In the genomic region with DNA sequence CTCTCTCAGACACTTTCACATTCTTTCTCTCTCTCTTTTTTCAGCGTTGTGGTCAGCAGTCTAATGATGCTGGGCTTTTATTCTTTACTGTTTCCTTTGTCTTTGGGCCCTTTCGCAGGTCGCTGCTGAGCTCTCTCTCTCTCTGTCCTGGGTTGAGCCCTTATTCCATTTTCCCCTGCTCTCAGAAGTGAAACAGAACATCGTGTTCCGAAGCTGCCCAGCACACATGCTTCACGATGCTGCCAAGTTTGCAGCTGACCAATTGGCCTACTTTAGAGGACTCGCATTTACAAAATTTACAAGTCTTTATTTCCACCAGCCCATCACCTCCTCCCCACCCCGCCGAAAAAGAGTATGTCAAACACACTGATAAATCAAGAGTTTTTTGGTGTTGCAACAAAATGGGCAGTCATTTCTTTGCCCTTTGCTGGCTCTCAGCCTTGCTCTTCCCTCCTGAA, we compare ENCODE assay signal across 10 cellular contexts. TPM values are rescaled to one million over a fixed set of nuclear protein-coding genes. Genes with fewer than 3 reads are reported as not detected.
DNase-seq lines count a peak whose midpoint lies in the region; ATAC-seq and TF ChIP-seq lines count a peak whose summit lies in the region.
"Had no signal": no experiment of that assay in that cellular context is flagged by ENCODE, and none has a peak within 500 bp of the region (broad histone marks: within the 10 kb centered on the region; RNA-seq: fewer than 3 reads in every experiment).

No MANE protein-coding gene starts in this region.

- no peak for TF ChIP-seq CTCF in astrocyte of the cerebellum (IDR thresholded peaks at IDR 0.05; ENCODE audit: low read depth, low read length, missing control alignments)
- no peak for TF ChIP-seq CTCF in heart right ventricle (IDR thresholded peaks at IDR 0.05)
- TF ChIP-seq CTCF in vagina (IDR thresholded peaks at IDR 0.05) = no peak
- no peak for TF ChIP-seq CTCF in GM10266 (IDR thresholded peaks at IDR 0.05; ENCODE audit: control insufficient read depth, insufficient read depth, low read depth, missing control alignments)
- TF ChIP-seq CTCF in glutamatergic neuron (IDR thresholded peaks at IDR 0.05; ENCODE audit: partially characterized antibody, unreplicated experiment) = no peak

- DNase-seq in astrocyte of the cerebellum (ENCODE audit: low read depth) (peak; percentile 33), heart right ventricle (peak; percentile 42 to 44), occipital lobe (lab: John Stamatoyannopoulos, UW) (peak; percentile 58), vagina (ENCODE audit: extremely low spot score in 2 of 2) (peak in 1 of 2 donors; percentile 98), GM10266 (ENCODE audit: extremely low spot score) (no peak), glutamatergic neuron (no peak)
- DNase-seq: endodermal cell, NCI-H345 had no signal

- peak overlapping the region; percentile 27 to 73 (median 62) for H3K27ac ChIP-seq in heart right ventricle
- peak overlapping the region; percentile 68 for H3K27ac ChIP-seq in vagina
- H3K27ac ChIP-seq: neutrophil had no signal

- WGBS in heart right ventricle, 2 donors = 34 to 38% methylated on average over 9 of the region's 9 CpGs

- H3K36me3 ChIP-seq in heart right ventricle (no peaks in the 10 kb centered on the region), vagina (no peaks in the 10 kb centered on the region)
- H3K36me3 ChIP-seq: neutrophil had no signal

- no peak overlapping the region for H3K4me3 Mint-ChIP-seq in glutamatergic neuron (ENCODE audit: unreplicated experiment)
- H3K4me3 Mint-ChIP-seq: endodermal cell had no signal

- H3K36me3 Mint-ChIP-seq in glutamatergic neuron (ENCODE audit: unreplicated experiment) = no peaks in the 10 kb centered on the region

- H3K9me3 Mint-ChIP-seq in glutamatergic neuron (ENCODE audit: unreplicated experiment) = peaks cover 1% of the 10 kb centered on the region
- H3K9me3 Mint-ChIP-seq: endodermal cell had no signal

- in situ Hi-C loops in astrocyte of the cerebellum (cut with HindIII; ENCODE audit: low sequenced_read_pairs) = no loop called here

- ATAC-seq in heart right ventricle = peak; percentile 88 to 99 (median 94)
- no peak for ATAC-seq in HG03378 (IDR thresholded peaks at IDR 0.05; ENCODE audit: unreplicated experiment)

- H3K4me1 ChIP-seq in heart right ventricle (peaks cover 3 to 27% (median 23%) of the 10 kb centered on the region in 9 donors), vagina (peaks cover 21% of the 10 kb centered on the region)

- H3K9me3 ChIP-seq in heart right ventricle = no peaks in the 10 kb centered on the region
- no peaks in the 10 kb centered on the region for H3K9me3 ChIP-seq in vagina
- H3K9me3 ChIP-seq: neutrophil had no signal

- H3K27me3 ChIP-seq in heart right ventricle (no peaks in the 10 kb centered on the region), vagina (no peaks in the 10 kb centered on the region)
- H3K27me3 ChIP-seq: neutrophil had no signal

- H3K4me1 Mint-ChIP-seq in glutamatergic neuron (ENCODE audit: low read depth, unreplicated experiment) = no peaks in the 10 kb centered on the region

- no peak overlapping the region for H3K27ac Mint-ChIP-seq in glutamatergic neuron (ENCODE audit: unreplicated experiment)
- H3K27ac Mint-ChIP-seq: endodermal cell had no signal

- no peak for TF ChIP-seq POLR2A in vagina (IDR thresholded peaks at IDR 0.05)

- intact Hi-C loops in heart right ventricle (cut with DNase I) (loop anchor here in 1 of 10 donors (1.0 kb wide), 1 partner anchor 44 kb away; a partner anchor contains a TSS), vagina (cut with DNase I) (loop anchor here (5.0 kb wide), 1 partner anchor 879 kb away; no protein-coding TSS in a partner anchor)

- H3K27me3 Mint-ChIP-seq in glutamatergic neuron (ENCODE audit: unreplicated experiment) = no peaks in the 10 kb centered on the region

- no peak overlapping the region for H3K4me3 ChIP-seq in astrocyte of the cerebellum (ENCODE audit: low read depth, low read length)
- peak overlapping the region in 1 of 10 donors; percentile 27 for H3K4me3 ChIP-seq in heart right ventricle
- no peak overlapping the region for H3K4me3 ChIP-seq in vagina

RNA-seq across cellular contexts. Expression of a gene that starts 44.4 kb away (rescaled TPM):
- total RNA-seq in heart right ventricle (100 to 1,000 TPM in 8 of 10 donors, 10 to 100 TPM in 2; 45.6 to 269 (median 148) TPM), occipital lobe (177 TPM), vagina (134 TPM), glutamatergic neuron (ENCODE audit: unreplicated experiment) (49.4 TPM)
- 10 to 100 TPM; 12.2 to 22.3 TPM for polyA plus RNA-seq in heart right ventricle

Comparison
In these comparisons a context has a peak if more than half of its experiments do, and no peak if none do; other contexts are left out.
1. DNase-seq: peak in astrocyte of the cerebellum (single experiment), heart right ventricle (2 of 2) and occipital lobe (single experiment); none in GM10266 (single experiment) and glutamatergic neuron (single experiment).